ENCODE assay signal across 17 cellular contexts in genomic region chr12:62523619-62524018, GRCh38.
"Had no signal": no experiment of that assay in that cellular context is flagged by ENCODE, and none has a peak within 500 bp of the region (broad histone marks: within the 10 kb centered on the region; RNA-seq: fewer than 3 reads in every experiment).

No MANE protein-coding gene starts in this region.

- H3K4me1 Mint-ChIP-seq: stimulated activated effector memory CD8-positive, alpha-beta T cell treated with anti-CD3 and anti-CD28 coated beads, Interleukin-12 subunit alpha, Interleukin-12 subunit beta, amount 100 ng/mL, for 72 hours had no signal

- H3K27ac ChIP-seq: brain microvascular endothelial cell, esophagus squamous epithelium, hepatocyte, thoracic aorta, upper lobe of right lung had no signal

- H3K9me3 ChIP-seq: esophagus squamous epithelium, thoracic aorta, upper lobe of right lung had no signal

- H3K4me3 Mint-ChIP-seq: activated CD4-positive, alpha-beta T cell treated with anti-CD3 and anti-CD28 coated beads, Interleukin-2, amount 10 ng/mL, durations not matched to agents 24 days and 14 days; activated naive CD8-positive, alpha-beta T cell treated with anti-CD3 and anti-CD28 coated beads for 36 hours; stimulated activated effector memory CD8-positive, alpha-beta T cell treated with anti-CD3 and anti-CD28 coated beads, Interleukin-12 subunit alpha, Interleukin-12 subunit beta, amount 100 ng/mL, for 72 hours; T-helper 1 cell treated with Interleukin-12 subunit alpha and Interleukin-12 subunit beta and Interleukin-4 antibody, amounts not matched to agents 30 μg/mL and 1 μg/mL, for 36 hours had no signal

- H3K27me3 ChIP-seq: brain microvascular endothelial cell, esophagus squamous epithelium, hepatocyte, upper lobe of right lung had no signal

- H3K4me1 ChIP-seq: esophagus squamous epithelium, upper lobe of right lung had no signal

- H3K36me3 ChIP-seq: brain microvascular endothelial cell, thoracic aorta had no signal

- ATAC-seq: upper lobe of right lung had no signal

- H3K27ac Mint-ChIP-seq: activated CD4-positive, alpha-beta T cell treated with anti-CD3 and anti-CD28 coated beads, Interleukin-2, amount 10 ng/mL, durations not matched to agents 24 days and 14 days; activated naive CD8-positive, alpha-beta T cell treated with anti-CD3 and anti-CD28 coated beads for 36 hours; stimulated activated effector memory CD8-positive, alpha-beta T cell treated with anti-CD3 and anti-CD28 coated beads, Interleukin-12 subunit alpha, Interleukin-12 subunit beta, amount 100 ng/mL, for 72 hours; T-helper 1 cell treated with Interleukin-12 subunit alpha and Interleukin-12 subunit beta and Interleukin-4 antibody, amounts not matched to agents 30 μg/mL and 1 μg/mL, for 36 hours had no signal

- H3K79me2 ChIP-seq: hepatocyte had no signal

- H2AFZ ChIP-seq: hepatocyte had no signal

- H3K27me3 Mint-ChIP-seq: activated CD4-positive, alpha-beta T cell treated with anti-CD3 and anti-CD28 coated beads, Interleukin-2, amount 10 ng/mL, durations not matched to agents 24 days and 14 days; activated naive CD8-positive, alpha-beta T cell treated with anti-CD3 and anti-CD28 coated beads for 36 hours had no signal

- H3K4me2 ChIP-seq: hepatocyte had no signal

- H3K4me3 ChIP-seq: esophagus squamous epithelium, hepatocyte, thoracic aorta, upper lobe of right lung had no signal

- DNase-seq: activated CD4-positive, alpha-beta T cell treated with anti-CD3 and anti-CD28 coated beads, Interleukin-2, amount 10 ng/mL, durations not matched to agents 24 days and 14 days; activated effector memory CD4-positive, alpha-beta T cell treated with anti-CD3 and anti-CD28 coated beads, Interleukin-2, amount 50 U/mL, for 16 hours; activated naive CD8-positive, alpha-beta T cell treated with anti-CD3 and anti-CD28 coated beads for 36 hours; activated T-cell treated with anti-CD3 and anti-CD28 coated beads for 4 hours; brain microvascular endothelial cell; cortex of kidney; effector CD8-positive, alpha-beta T cell; esophagus squamous epithelium; left ventricle myocardium superior; mesendoderm; upper lobe of right lung had no signal

- FAIRE-seq: endothelial cell of umbilical vein, keratinocyte had no signal

- H3K9me3 Mint-ChIP-seq: activated CD4-positive, alpha-beta T cell treated with anti-CD3 and anti-CD28 coated beads, Interleukin-2, amount 10 ng/mL, durations not matched to agents 24 days and 14 days; activated naive CD8-positive, alpha-beta T cell treated with anti-CD3 and anti-CD28 coated beads for 36 hours; stimulated activated effector memory CD8-positive, alpha-beta T cell treated with anti-CD3 and anti-CD28 coated beads, Interleukin-12 subunit alpha, Interleukin-12 subunit beta, amount 100 ng/mL, for 72 hours; T-helper 1 cell treated with Interleukin-12 subunit alpha and Interleukin-12 subunit beta and Interleukin-4 antibody, amounts not matched to agents 30 μg/mL and 1 μg/mL, for 36 hours had no signal
